In the genomic region with DNA sequence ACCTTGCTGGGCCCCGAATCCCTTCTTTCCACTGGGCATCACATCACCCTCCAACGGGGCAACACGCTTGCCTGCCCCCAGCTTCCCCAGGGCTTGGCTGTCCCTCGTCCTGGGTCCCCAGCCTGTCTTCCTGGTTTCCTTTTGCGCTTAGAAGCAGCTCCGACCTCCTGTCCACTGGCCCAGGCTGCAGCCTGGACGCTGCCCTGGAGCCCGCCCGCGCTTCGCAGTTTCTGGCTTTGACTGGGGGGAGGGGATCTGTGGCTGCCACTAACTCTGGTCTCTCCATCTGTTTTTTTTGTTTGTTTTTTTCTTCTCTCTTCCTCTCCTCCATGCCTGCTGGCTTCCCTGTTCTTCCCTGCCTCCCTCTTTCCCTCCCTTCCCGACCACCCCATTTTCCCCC, we compare ENCODE assay signal across 1 cellular context.
TF ChIP-seq lines count a peak whose summit lies in the region.

No MANE protein-coding gene starts in this region.

TF ChIP-seq in WTC11, 78 proteins besides CTCF, POLR2A, EP300 and RAD21:
- TF ChIP-seq GABPB1 (CRISPR knock-in tag; IDR thresholded peaks at IDR 0.05) (no peak), TCF7 (CRISPR knock-in tag; IDR thresholded peaks at IDR 0.05; ENCODE audit: low read depth) (no peak), MYBL2 (CRISPR knock-in tag; IDR thresholded peaks at IDR 0.05) (no peak), SMAD4 (CRISPR knock-in tag; IDR thresholded peaks at IDR 0.05) (no peak), SMAD3 (CRISPR knock-in tag; IDR thresholded peaks at IDR 0.05; ENCODE audit: borderline replicate concordance) (no peak), NFATC4 (CRISPR knock-in tag; IDR thresholded peaks at IDR 0.05) (no peak), CREM (CRISPR knock-in tag; IDR thresholded peaks at IDR 0.05) (no peak), JUN (CRISPR knock-in tag; IDR thresholded peaks at IDR 0.05) (no peak), ZNF317 (CRISPR knock-in tag; IDR thresholded peaks at IDR 0.05; ENCODE audit: borderline replicate concordance, low read depth) (no peak), FOXJ3 (CRISPR knock-in tag; IDR thresholded peaks at IDR 0.05; ENCODE audit: borderline replicate concordance) (no peak), HMGA2 (CRISPR knock-in tag; IDR thresholded peaks at IDR 0.05) (no peak)
- TF ChIP-seq, protein P1, sequence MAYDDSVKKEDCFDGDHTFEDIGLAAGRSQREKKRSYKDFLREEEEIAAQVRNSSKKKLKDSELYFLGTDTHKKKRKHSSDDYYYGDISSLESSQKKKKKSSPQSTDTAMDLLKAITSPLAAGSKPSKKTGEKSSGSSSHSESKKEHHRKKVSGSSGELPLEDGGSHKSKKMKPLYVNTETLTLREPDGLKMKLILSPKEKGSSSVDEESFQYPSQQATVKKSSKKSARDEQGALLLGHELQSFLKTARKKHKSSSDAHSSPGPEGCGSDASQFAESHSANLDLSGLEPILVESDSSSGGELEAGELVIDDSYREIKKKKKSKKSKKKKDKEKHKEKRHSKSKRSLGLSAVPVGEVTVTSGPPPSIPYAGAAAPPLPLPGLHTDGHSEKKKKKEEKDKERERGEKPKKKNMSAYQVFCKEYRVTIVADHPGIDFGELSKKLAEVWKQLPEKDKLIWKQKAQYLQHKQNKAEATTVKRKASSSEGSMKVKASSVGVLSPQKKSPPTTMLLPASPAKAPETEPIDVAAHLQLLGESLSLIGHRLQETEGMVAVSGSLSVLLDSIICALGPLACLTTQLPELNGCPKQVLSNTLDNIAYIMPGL (CRISPR knock-in tag; IDR thresholded peaks at IDR 0.05): no peak
- TF ChIP-seq, protein P2, sequence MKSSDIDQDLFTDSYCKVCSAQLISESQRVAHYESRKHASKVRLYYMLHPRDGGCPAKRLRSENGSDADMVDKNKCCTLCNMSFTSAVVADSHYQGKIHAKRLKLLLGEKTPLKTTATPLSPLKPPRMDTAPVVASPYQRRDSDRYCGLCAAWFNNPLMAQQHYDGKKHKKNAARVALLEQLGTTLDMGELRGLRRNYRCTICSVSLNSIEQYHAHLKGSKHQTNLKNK (CRISPR knock-in tag; IDR thresholded peaks at IDR 0.05): no peak
- TF ChIP-seq, protein P3, sequence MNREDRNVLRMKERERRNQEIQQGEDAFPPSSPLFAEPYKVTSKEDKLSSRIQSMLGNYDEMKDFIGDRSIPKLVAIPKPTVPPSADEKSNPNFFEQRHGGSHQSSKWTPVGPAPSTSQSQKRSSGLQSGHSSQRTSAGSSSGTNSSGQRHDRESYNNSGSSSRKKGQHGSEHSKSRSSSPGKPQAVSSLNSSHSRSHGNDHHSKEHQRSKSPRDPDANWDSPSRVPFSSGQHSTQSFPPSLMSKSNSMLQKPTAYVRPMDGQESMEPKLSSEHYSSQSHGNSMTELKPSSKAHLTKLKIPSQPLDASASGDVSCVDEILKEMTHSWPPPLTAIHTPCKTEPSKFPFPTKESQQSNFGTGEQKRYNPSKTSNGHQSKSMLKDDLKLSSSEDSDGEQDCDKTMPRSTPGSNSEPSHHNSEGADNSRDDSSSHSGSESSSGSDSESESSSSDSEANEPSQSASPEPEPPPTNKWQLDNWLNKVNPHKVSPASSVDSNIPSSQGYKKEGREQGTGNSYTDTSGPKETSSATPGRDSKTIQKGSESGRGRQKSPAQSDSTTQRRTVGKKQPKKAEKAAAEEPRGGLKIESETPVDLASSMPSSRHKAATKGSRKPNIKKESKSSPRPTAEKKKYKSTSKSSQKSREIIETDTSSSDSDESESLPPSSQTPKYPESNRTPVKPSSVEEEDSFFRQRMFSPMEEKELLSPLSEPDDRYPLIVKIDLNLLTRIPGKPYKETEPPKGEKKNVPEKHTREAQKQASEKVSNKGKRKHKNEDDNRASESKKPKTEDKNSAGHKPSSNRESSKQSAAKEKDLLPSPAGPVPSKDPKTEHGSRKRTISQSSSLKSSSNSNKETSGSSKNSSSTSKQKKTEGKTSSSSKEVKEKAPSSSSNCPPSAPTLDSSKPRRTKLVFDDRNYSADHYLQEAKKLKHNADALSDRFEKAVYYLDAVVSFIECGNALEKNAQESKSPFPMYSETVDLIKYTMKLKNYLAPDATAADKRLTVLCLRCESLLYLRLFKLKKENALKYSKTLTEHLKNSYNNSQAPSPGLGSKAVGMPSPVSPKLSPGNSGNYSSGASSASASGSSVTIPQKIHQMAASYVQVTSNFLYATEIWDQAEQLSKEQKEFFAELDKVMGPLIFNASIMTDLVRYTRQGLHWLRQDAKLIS (CRISPR knock-in tag; IDR thresholded peaks at IDR 0.05; ENCODE audit: borderline replicate concordance): no peak
- TF ChIP-seq, protein P4, sequence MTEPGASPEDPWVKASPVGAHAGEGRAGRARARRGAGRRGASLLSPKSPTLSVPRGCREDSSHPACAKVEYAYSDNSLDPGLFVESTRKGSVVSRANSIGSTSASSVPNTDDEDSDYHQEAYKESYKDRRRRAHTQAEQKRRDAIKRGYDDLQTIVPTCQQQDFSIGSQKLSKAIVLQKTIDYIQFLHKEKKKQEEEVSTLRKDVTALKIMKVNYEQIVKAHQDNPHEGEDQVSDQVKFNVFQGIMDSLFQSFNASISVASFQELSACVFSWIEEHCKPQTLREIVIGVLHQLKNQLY (CRISPR knock-in tag; IDR thresholded peaks at IDR 0.05): no peak
